ENCODE assay signal across 8 cellular contexts in the genomic region with DNA sequence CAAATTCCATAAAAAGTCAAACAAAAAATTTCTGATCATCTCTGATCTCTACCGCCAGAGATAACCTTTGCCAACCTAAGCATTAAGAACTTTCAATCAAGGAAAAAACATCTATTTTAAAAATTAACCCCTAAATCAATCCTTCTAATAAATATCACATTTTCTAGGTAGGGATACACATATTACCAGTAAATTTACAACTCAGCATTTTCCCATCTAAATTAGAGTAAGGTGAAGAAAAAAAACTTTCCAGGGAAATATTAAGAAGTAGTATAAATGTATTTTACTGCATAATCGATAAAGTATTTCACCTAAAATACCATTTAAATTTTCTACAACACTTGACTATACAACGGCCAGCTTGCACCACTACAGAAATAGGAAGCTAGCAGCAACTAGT. TPM values are rescaled to one million over a fixed set of nuclear protein-coding genes. Genes with fewer than 3 reads are reported as not detected.
A peak's percentile ranks its signal among the peaks of the same experiment; 100 is the strongest.
DNase-seq lines count a peak whose midpoint lies in the region; ATAC-seq and TF ChIP-seq lines count a peak whose summit lies in the region.

No MANE protein-coding gene starts in this region.

- H3K27ac ChIP-seq in CD8-positive, alpha-beta T cell (ENCODE audit: low read depth, low read length) = no peak overlapping the region
- peak overlapping the region; percentile 18 for H3K27ac ChIP-seq in effector memory CD4-positive, alpha-beta T cell (ENCODE audit: insufficient read depth, low read length, poor library complexity, severe bottlenecking)
- H3K27ac ChIP-seq in osteoblast (ENCODE audit: low read depth, low read length) = peak overlapping the region; percentile 70

- H3K36me3 Mint-ChIP-seq in CD8-positive, alpha-beta T cell = peaks cover 16% of the 10 kb centered on the region

- H3K4me1 Mint-ChIP-seq in CD8-positive, alpha-beta T cell (ENCODE audit: low read depth) = peaks cover 44% of the 10 kb centered on the region

- CTCF ChIA-PET in CD8-positive, alpha-beta T cell (lab: Charles Lee) = interaction anchor here (1.2 kb wide), 1 partner anchor 120 kb away, joined by 3 read pairs; no protein-coding TSS in a partner anchor

- peaks cover 53% of the 10 kb centered on the region for H3K79me2 ChIP-seq in osteoblast (ENCODE audit: insufficient read depth, low read length)

- H3K4me1 ChIP-seq in CD8-positive, alpha-beta T cell (ENCODE audit: insufficient read depth, low read length) = peaks cover 31% of the 10 kb centered on the region
- H3K4me1 ChIP-seq in effector memory CD4-positive, alpha-beta T cell (ENCODE audit: control insufficient read depth, insufficient read depth, low read length, poor library complexity, severe bottlenecking) = no peaks in the 10 kb centered on the region
- peaks cover 20% of the 10 kb centered on the region for H3K4me1 ChIP-seq in osteoblast (ENCODE audit: insufficient read depth, low read length)

- POLR2A ChIA-PET in CD8-positive, alpha-beta T cell (lab: Charles Lee) = interaction anchor here (1.3 to 1.6 kb wide), 2 partner anchors 22 to 82 kb away, joined by 4 to 5 read pairs; no protein-coding TSS in a partner anchor

- peak overlapping the region; percentile 95 for H3K4me2 ChIP-seq in osteoblast (ENCODE audit: insufficient read depth, low read length)

- H3K27ac Mint-ChIP-seq in CD8-positive, alpha-beta T cell = peak overlapping the region; percentile 96

- peak overlapping the region; percentile 95 for H3K4me3 Mint-ChIP-seq in CD8-positive, alpha-beta T cell

- H3K4me3 ChIP-seq in CD8-positive, alpha-beta T cell (ENCODE audit: low read depth, low read length) = no peak overlapping the region
- H3K4me3 ChIP-seq in NB4 (ENCODE audit: low read depth, low read length) (peak overlapping the region; percentile 94), osteoblast (ENCODE audit: insufficient read depth, low read length) (peak overlapping the region; percentile 95)
- peak overlapping the region; percentile 91 for H3K4me3 ChIP-seq in effector memory CD4-positive, alpha-beta T cell (ENCODE audit: insufficient read depth, low read depth, low read length, poor library complexity, severe bottlenecking)

- H4K20me1 ChIP-seq in osteoblast (ENCODE audit: insufficient read depth, low read length) = peaks cover 35% of the 10 kb centered on the region

- H3K9me3 ChIP-seq in CD8-positive, alpha-beta T cell (ENCODE audit: low read length) = no peaks in the 10 kb centered on the region
- H3K9me3 ChIP-seq in effector memory CD4-positive, alpha-beta T cell (ENCODE audit: control insufficient read depth, low read length) = no peaks in the 10 kb centered on the region
- H3K9me3 ChIP-seq in osteoblast (ENCODE audit: low read depth, low read length) = no peaks in the 10 kb centered on the region

- DNase-seq in CD8-positive, alpha-beta T cell = no peak
- DNase-seq in NB4 (ENCODE audit: low read depth) = no peak
- DNase-seq in effector memory CD4-positive, alpha-beta T cell = no peak
- no peak for DNase-seq in osteoblast (ENCODE audit: insufficient read length, low spot score, missing footprints)
- DNase-seq in cerebellum (ENCODE audit: low spot score) = no peak
- DNase-seq in stimulated activated naive CD4-positive, alpha-beta T cell treated with Interleukin-2 at 50 U/mL for 16 hours (lab: John Stamatoyannopoulos, UW) = no peak
- no peak for DNase-seq in activated gamma-delta T cell treated with Interleukin-2 at 50 U/mL for 16 hours
- DNase-seq in cerebellar nuclear complex (lab: John Stamatoyannopoulos, UW) = no peak

- no peak overlapping the region for H2AFZ ChIP-seq in osteoblast (ENCODE audit: low read length)

- no peaks in the 10 kb centered on the region for H3K9me3 Mint-ChIP-seq in CD8-positive, alpha-beta T cell

- TF ChIP-seq POLR2A in NB4 (IDR thresholded peaks at IDR 0.05; ENCODE audit: extremely low read depth, insufficient read length) = no peak

- H3K27me3 Mint-ChIP-seq in CD8-positive, alpha-beta T cell (ENCODE audit: low read depth) = no peaks in the 10 kb centered on the region

- no peaks in the 10 kb centered on the region for H3K36me3 ChIP-seq in CD8-positive, alpha-beta T cell (ENCODE audit: insufficient read depth, low read length)
- H3K36me3 ChIP-seq in effector memory CD4-positive, alpha-beta T cell (ENCODE audit: control insufficient read depth, insufficient read depth, low read length) = no peaks in the 10 kb centered on the region
- no peaks in the 10 kb centered on the region for H3K36me3 ChIP-seq in osteoblast (ENCODE audit: insufficient read depth, low read length)

- no peaks in the 10 kb centered on the region for H3K27me3 ChIP-seq in CD8-positive, alpha-beta T cell (ENCODE audit: insufficient read depth, low read length)
- no peaks in the 10 kb centered on the region for H3K27me3 ChIP-seq in effector memory CD4-positive, alpha-beta T cell (replicated peaks; ENCODE audit: control insufficient read depth, insufficient read depth, low read length, poor library complexity, severe bottlenecking)
- no peaks in the 10 kb centered on the region for H3K27me3 ChIP-seq in osteoblast (ENCODE audit: insufficient read depth, low read length)

- intact Hi-C loops in CD8-positive, alpha-beta T cell (cut with DNase I, micrococcal nuclease) = loop anchor here (5.0 to 10.0 kb wide), 12 partner anchors 39 to 1994 kb away; a partner anchor contains a TSS

- no peak for ATAC-seq in CD8-positive, alpha-beta T cell

- TF ChIP-seq CTCF in CD8-positive, alpha-beta T cell (IDR thresholded peaks at IDR 0.05) = no peak
- TF ChIP-seq CTCF in NB4 (IDR thresholded peaks at IDR 0.05; ENCODE audit: low read depth, low read length) (no peak), osteoblast (IDR thresholded peaks at IDR 0.05; ENCODE audit: extremely low read depth, low read depth, low read length) (no peak)

RNA-seq across cellular contexts. Expression of a gene that starts 1.5 kb away (rescaled TPM):
- 1 to 10 TPM; 4.9 to 5.2 TPM for total RNA-seq in CD8-positive, alpha-beta T cell
- total RNA-seq in osteoblast (27.1 and 32.2 TPM in 2 replicates), cerebellum (59.5 TPM)

RNA-seq across cellular contexts. Expression of a gene that starts 12.6 kb away (rescaled TPM):
- 10 to 100 TPM; 15.4 to 16.0 TPM for total RNA-seq in CD8-positive, alpha-beta T cell
- 29.3 and 33.0 TPM in 2 replicates for total RNA-seq in osteoblast
- 0.91 TPM for total RNA-seq in cerebellum
